In genomic region chr7:137978464-137979237, GRCh38 we compare ENCODE assay signal across 9 cellular contexts. TPM values are rescaled to one million over a fixed set of nuclear protein-coding genes. Genes with fewer than 3 reads are reported as not detected.
DNase-seq lines count a peak whose midpoint lies in the region; ATAC-seq and TF ChIP-seq lines count a peak whose summit lies in the region.
"Had no signal": no experiment of that assay in that cellular context is flagged by ENCODE, and none has a peak within 500 bp of the region (broad histone marks: within the 10 kb centered on the region; RNA-seq: fewer than 3 reads in every experiment).

No MANE protein-coding gene starts in this region.

- no peaks in the 10 kb centered on the region for H4K20me1 ChIP-seq in HCT116 (ENCODE audit: insufficient read depth)
- peaks cover 13% of the 10 kb centered on the region for H4K20me1 ChIP-seq in hepatocyte (ENCODE audit: insufficient read depth, poor library complexity, severe bottlenecking)

- H3K9me3 ChIP-seq in HCT116 (ENCODE audit: control insufficient read depth in 1 of 2, insufficient read depth in 1 of 2, low read depth in 1 of 2, low read length in 2 of 2) = no peaks in the 10 kb centered on the region
- H3K9me3 ChIP-seq in hepatocyte (ENCODE audit: low read depth) = no peaks in the 10 kb centered on the region
- H3K9me3 ChIP-seq in spleen = peaks cover 0 to 17% (median 14%) of the 10 kb centered on the region in 8 donors

- H3K36me3 ChIP-seq in HCT116 (ENCODE audit: control insufficient read depth in 1 of 2, insufficient read depth in 2 of 2, low read length in 2 of 2) (no peaks in the 10 kb centered on the region), hepatocyte (replicated peaks; ENCODE audit: insufficient read depth, low read depth) (no peaks in the 10 kb centered on the region), spleen (peaks cover 0 to 16% (median 0%) of the 10 kb centered on the region in 6 donors)

- H3K27ac ChIP-seq in HCT116 (ENCODE audit: low read depth, low read length) = peak overlapping the region; percentile 40
- H3K27ac ChIP-seq in hepatocyte = peak overlapping the region; percentile 48
- H3K27ac ChIP-seq in spleen = peak overlapping the region in 5 of 8 donors; percentile 13 to 61 (median 39)

- H3K9ac ChIP-seq in HCT116 (ENCODE audit: low read length) = peak overlapping the region; percentile 43

- peak overlapping the region; percentile 74 for H3K4me2 ChIP-seq in HCT116 (ENCODE audit: low read length)
- no peak overlapping the region for H3K4me2 ChIP-seq in hepatocyte

- RAD21 ChIA-PET in HCT116 (lab: Charles Lee; ENCODE audit: low non-redundant PET in 1 of 2, low total read pairs in 2 of 2, uncharacterized antibody in 2 of 2, unreplicated experiment in 2 of 2) = no interaction called here

- H3K79me2 ChIP-seq in HCT116 (ENCODE audit: insufficient read depth, low read length) (peaks cover 7% of the 10 kb centered on the region; the same call in 1 of the 2 replicates), hepatocyte (peaks cover 99% of the 10 kb centered on the region)

- H3K4me3 ChIP-seq in HCT116 (replicated peaks in 1 of 2; ENCODE audit: low read depth in 1 of 2, low read length in 2 of 2) (peak overlapping the region in 1 of 2 experiments; percentile 26), hepatocyte (no peak overlapping the region), spleen (no peak overlapping the region)

- H3K27me3 ChIP-seq in HCT116 (ENCODE audit: insufficient read depth, low read length) (no peaks in the 10 kb centered on the region), hepatocyte (no peaks in the 10 kb centered on the region), spleen (replicated peaks in 1 of 7) (no peaks in the 10 kb centered on the region)

- H3K9me2 ChIP-seq in HCT116 (ENCODE audit: insufficient read depth) (no peaks in the 10 kb centered on the region), hepatocyte (replicated peaks; ENCODE audit: insufficient read depth) (no peaks in the 10 kb centered on the region)

- H2AFZ ChIP-seq in HCT116 (ENCODE audit: low read depth, low read length, poor library complexity, severe bottlenecking) (no peak overlapping the region), hepatocyte (no peak overlapping the region)

- CTCF ChIA-PET in HCT116 (lab: Charles Lee) = interaction anchor here (1.2 kb wide), 1 partner anchor 30 kb away, joined by 4 read pairs; no protein-coding TSS in a partner anchor

- TF ChIP-seq CTCF in HCT116 (IDR thresholded peaks at IDR 0.05 in 2 of 3, conservative IDR thresholded peaks at IDR 0.05 in 1 of 3; ENCODE audit: borderline replicate concordance in 1 of 3, insufficient read depth in 1 of 3, low read depth in 2 of 3, low read length in 2 of 3) (no peak), hepatocyte (IDR thresholded peaks at IDR 0.05; ENCODE audit: poor library complexity) (no peak), spleen (IDR thresholded peaks at IDR 0.05 in 8 of 11, conservative IDR thresholded peaks at IDR 0.05 in 3 of 11) (no peak)

- no TSS peak for BruUV-seq in HCT116 (replicated peaks; lab: Mats Ljungman, UMichigan)

- peak; percentile 2; the same call in 1 of the 2 replicates for TF ChIP-seq RAD21 in HCT116 (IDR thresholded peaks at IDR 0.05; ENCODE audit: low read depth)

- ATAC-seq in HCT116 = peak; percentile 89
- no peak for ATAC-seq in HG03135 (IDR thresholded peaks at IDR 0.05; ENCODE audit: unreplicated experiment)
- ATAC-seq in GM18873 (IDR thresholded peaks at IDR 0.05; ENCODE audit: low FRiP score, unreplicated experiment) = no peak

- intact Hi-C loops in HCT116 (cut with micrococcal nuclease) (no loop called here), spleen (cut with DNase I; ENCODE audit: low total_unique reads) (no loop called here)

- POLR2A ChIA-PET in HCT116 (lab: Charles Lee) = no interaction called here

- peaks cover 40 to 56% of the 10 kb centered on the region in 2 experiments for H3K4me1 ChIP-seq in HCT116 (ENCODE audit: control insufficient read depth in 1 of 2, insufficient read depth in 2 of 2, low read length in 2 of 2)
- peaks cover 15% of the 10 kb centered on the region for H3K4me1 ChIP-seq in hepatocyte (ENCODE audit: insufficient read depth)
- H3K4me1 ChIP-seq in spleen = peaks cover 0 to 74% (median 26%) of the 10 kb centered on the region in 6 donors

- DNase-seq in HCT116 (ENCODE audit: low read depth, low spot score) (peak; percentile 89), astrocyte of the hippocampus (ENCODE audit: low read depth, low spot score) (peak; percentile 92), hepatocyte (ENCODE audit: low spot score) (no peak), spleen (no peak), NCI-H1092 (lab: John Stamatoyannopoulos, UW) (no peak)
- no peak for DNase-seq in stimulated activated naive CD4-positive, alpha-beta T cell (lab: John Stamatoyannopoulos, UW)
- DNase-seq: erythroblast had no signal

- 64% methylated on average over 10 of the region's 10 CpGs for WGBS in hepatocyte (ENCODE audit: low lambda C conversion rate, missing lambda C conversion rate)
- 68 to 82% (median 73%) methylated on average over 10 of the region's 10 CpGs for WGBS in spleen, 5 donors

- TF ChIP-seq POLR2A in HCT116 (IDR thresholded peaks at IDR 0.05; ENCODE audit: borderline replicate concordance, extremely low read depth, insufficient read depth, insufficient read length) = no peak
- no peak for TF ChIP-seq POLR2A in spleen (IDR thresholded peaks at IDR 0.05)

TF ChIP-seq in HCT116, 20 proteins besides CTCF, POLR2A, EP300 and RAD21:
- TF ChIP-seq JUND (IDR thresholded peaks at IDR 0.05) = peak; percentile 97
- no peak for TF ChIP-seq ZFX (IDR thresholded peaks at IDR 0.05)
- peak; percentile 66 for TF ChIP-seq SRF (IDR thresholded peaks at IDR 0.05; ENCODE audit: low read depth)
- peak; percentile 97 for TF ChIP-seq CBX3 (IDR thresholded peaks at IDR 0.05; ENCODE audit: low read depth)
- peak; percentile 81; the same call in 1 of the 2 replicates for TF ChIP-seq SIN3A (IDR thresholded peaks at IDR 0.05; ENCODE audit: low read depth)
- TF ChIP-seq REST (IDR thresholded peaks at IDR 0.05; ENCODE audit: low read depth) = no peak
- TF ChIP-seq ZNF274 (IDR thresholded peaks at IDR 0.05; ENCODE audit: low read depth, low read length) = no peak
- peak; percentile 40; the same call in 1 of the 2 replicates for TF ChIP-seq POLR2AphosphoS5 (IDR thresholded peaks at IDR 0.05; ENCODE audit: low read depth, low read length)
- peak; percentile 99 for TF ChIP-seq FOSL1 (IDR thresholded peaks at IDR 0.05; ENCODE audit: low read depth)
- TF ChIP-seq MAX (IDR thresholded peaks at IDR 0.05) = peak; percentile 54
- TF ChIP-seq YY1 (IDR thresholded peaks at IDR 0.05; ENCODE audit: extremely low read depth, insufficient replicate concordance, low read depth, low read length) = peak; percentile 65
- TF ChIP-seq, protein P1, sequence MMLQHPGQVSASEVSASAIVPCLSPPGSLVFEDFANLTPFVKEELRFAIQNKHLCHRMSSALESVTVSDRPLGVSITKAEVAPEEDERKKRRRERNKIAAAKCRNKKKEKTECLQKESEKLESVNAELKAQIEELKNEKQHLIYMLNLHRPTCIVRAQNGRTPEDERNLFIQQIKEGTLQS (IDR thresholded peaks at IDR 0.05) = no peak; the same call in 1 of the 2 replicates
- peak; percentile 94 for TF ChIP-seq SP1 (IDR thresholded peaks at IDR 0.05; ENCODE audit: low read depth)
TF ChIP-seq in HCT116: peak in this region for 9.

RNA-seq across cellular contexts. Expression of gene CREB3L2, which starts 23.2 kb away (rescaled TPM):
- total RNA-seq in HCT116 (2021; ENCODE audit: unreplicated experiment) = 49.8 TPM
- polyA plus RNA-seq in HCT116 (2012) = 15.1 and 19.0 TPM in 2 replicates
- 33.9 and 38.3 TPM in 2 replicates for total RNA-seq in hepatocyte
- polyA plus RNA-seq in hepatocyte = 34.4 and 37.6 TPM in 2 replicates
- 10 to 100 TPM; 29.3 to 68.4 (median 44.9) TPM for total RNA-seq in spleen
- polyA plus RNA-seq in spleen = 1 to 10 TPM; 3.5 to 6.1 (median 5.4) TPM

Comparison
In these comparisons a context has a peak if more than half of its experiments do, and no peak if none do; other contexts are left out.
1. DNase-seq: peak in HCT116 (single experiment) and astrocyte of the hippocampus (single experiment); none in hepatocyte (single experiment), spleen (single experiment), stimulated activated naive CD4-positive, alpha-beta T cell (0 of 6) and NCI-H1092 (single experiment).
2. Peak in every context shown above with its lines, with median percentiles within 50 percentile points of each other: H3K27ac ChIP-seq.